ENCODE assay signal across 9 cellular contexts in the genomic region with DNA sequence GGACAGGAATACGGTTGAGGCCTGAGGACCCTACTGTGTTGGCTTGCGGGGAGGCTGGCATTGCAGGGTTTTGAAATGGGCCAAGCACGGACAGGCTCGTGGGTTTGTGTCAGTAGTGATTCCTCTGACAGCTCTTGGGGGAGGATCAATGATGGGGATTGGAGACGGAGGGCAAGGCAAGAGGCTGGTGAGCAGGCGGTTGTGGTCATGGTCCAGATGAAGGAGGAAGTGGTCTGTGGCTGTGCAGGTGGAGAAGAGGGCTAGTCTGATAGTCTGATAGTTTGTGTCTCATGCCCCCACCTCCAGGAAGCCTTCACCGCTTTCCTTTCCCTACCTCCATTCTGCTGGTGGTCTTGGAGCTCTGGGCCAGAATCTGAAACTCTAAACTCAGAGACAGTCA. TPM values are rescaled to one million over a fixed set of nuclear protein-coding genes. Genes with fewer than 3 reads are reported as not detected.
DNase-seq lines count a peak whose midpoint lies in the region; ATAC-seq and TF ChIP-seq lines count a peak whose summit lies in the region.
"Had no signal": no experiment of that assay in that cellular context is flagged by ENCODE, and none has a peak within 500 bp of the region (broad histone marks: within the 10 kb centered on the region; RNA-seq: fewer than 3 reads in every experiment).

No MANE protein-coding gene starts in this region.

- H3K4me1 ChIP-seq in right atrium auricular region (peaks cover 0 to 27% of the 10 kb centered on the region in 2 donors), left lung (peaks cover 20 to 57% of the 10 kb centered on the region in 2 donors), upper lobe of right lung (peaks cover 36% of the 10 kb centered on the region)

- ATAC-seq in Right ventricle myocardium inferior (no peak), left lung (no peak), upper lobe of right lung (no peak)

- H3K27ac Mint-ChIP-seq in activated CD4-positive, alpha-beta memory T cell treated with anti-CD3 and anti-CD28 coated beads for 36 hours: peak overlapping the region; percentile 50

- DNase-seq in right atrium auricular region (ENCODE audit: low spot score) (no peak), Right ventricle myocardium inferior (ENCODE audit: missing footprints) (no peak), left lung (no peak), upper lobe of right lung (no peak), midbrain (lab: John Stamatoyannopoulos, UW) (no peak), SHP77 treated with DMSO at 0.1 percent for 48 hours (lab: John Stamatoyannopoulos, UW) (no peak), NCI-H748 treated with DMSO at 0.1 percent for 48 hours (lab: John Stamatoyannopoulos, UW) (no peak)
- peak; percentile 42 for DNase-seq in activated CD4-positive, alpha-beta memory T cell treated with anti-CD3 and anti-CD28 coated beads for 36 hours

- POLR2A ChIA-PET in activated CD4-positive, alpha-beta memory T cell treated with anti-CD3 and anti-CD28 coated beads for 36 hours (lab: Charles Lee): interaction anchor here (2.2 kb wide), 1 partner anchor 9 kb away, joined by 10 read pairs; no protein-coding TSS in a partner anchor

- H3K27me3 ChIP-seq in right atrium auricular region: no peaks in the 10 kb centered on the region
- H3K27me3 ChIP-seq in left lung: no peaks in the 10 kb centered on the region
- no peaks in the 10 kb centered on the region for H3K27me3 ChIP-seq in upper lobe of right lung

- no peaks in the 10 kb centered on the region for H3K27me3 Mint-ChIP-seq in activated CD4-positive, alpha-beta memory T cell treated with anti-CD3 and anti-CD28 coated beads for 36 hours

- H3K36me3 ChIP-seq in right atrium auricular region (no peaks in the 10 kb centered on the region), left lung (no peaks in the 10 kb centered on the region), upper lobe of right lung (no peaks in the 10 kb centered on the region)

- H3K9me3 ChIP-seq in right atrium auricular region (no peaks in the 10 kb centered on the region), left lung (no peaks in the 10 kb centered on the region), upper lobe of right lung (no peaks in the 10 kb centered on the region)

- H3K4me1 Mint-ChIP-seq in activated CD4-positive, alpha-beta memory T cell treated with anti-CD3 and anti-CD28 coated beads for 36 hours (ENCODE audit: low read depth): peaks cover 40% of the 10 kb centered on the region

- H3K4me3 Mint-ChIP-seq in activated CD4-positive, alpha-beta memory T cell treated with anti-CD3 and anti-CD28 coated beads for 36 hours: no peak overlapping the region

- peak overlapping the region; percentile 100 for H3K27ac ChIP-seq in right atrium auricular region
- H3K27ac ChIP-seq in left lung: peak overlapping the region; percentile 81 to 95
- peak overlapping the region; percentile 98 for H3K27ac ChIP-seq in upper lobe of right lung
- H3K27ac ChIP-seq: HL-60 had no signal

- no peak for TF ChIP-seq CTCF in right atrium auricular region (IDR thresholded peaks at IDR 0.05)
- TF ChIP-seq CTCF in left lung (IDR thresholded peaks at IDR 0.05): no peak
- no peak for TF ChIP-seq CTCF in upper lobe of right lung (IDR thresholded peaks at IDR 0.05)

- H3K4me3 ChIP-seq in right atrium auricular region: no peak overlapping the region
- H3K4me3 ChIP-seq in left lung: no peak overlapping the region
- H3K4me3 ChIP-seq in upper lobe of right lung: no peak overlapping the region

- no peaks in the 10 kb centered on the region for H3K9me3 Mint-ChIP-seq in activated CD4-positive, alpha-beta memory T cell treated with anti-CD3 and anti-CD28 coated beads for 36 hours

- no peaks in the 10 kb centered on the region for H3K36me3 Mint-ChIP-seq in activated CD4-positive, alpha-beta memory T cell treated with anti-CD3 and anti-CD28 coated beads for 36 hours

- intact Hi-C loops in Right ventricle myocardium inferior (cut with DNase I): loop anchor here (5.0 kb wide), 1 partner anchor 33 kb away; no protein-coding TSS in a partner anchor
- intact Hi-C loops in activated CD4-positive, alpha-beta memory T cell treated with anti-CD3 and anti-CD28 coated beads for 36 hours (cut with micrococcal nuclease): loop anchor here (5.0 kb wide), 1 partner anchor 113 kb away; the partner anchor contains the start of gene CSNK1E
- intact Hi-C loops in left lung (cut with DNase I): no loop called here
- intact Hi-C loops in upper lobe of right lung (cut with DNase I): no loop called here

- CTCF ChIA-PET in activated CD4-positive, alpha-beta memory T cell treated with anti-CD3 and anti-CD28 coated beads for 36 hours (lab: Charles Lee): interaction anchor here (1.2 to 1.6 kb wide), 2 partner anchors 90 to 153 kb away, joined by 3 to 5 read pairs; no protein-coding TSS in a partner anchor

RNA-seq across cellular contexts. Expression of gene MAFF, which starts 3.0 kb away (rescaled TPM):
- total RNA-seq in right atrium auricular region (10 to 100 TPM; 24.8 to 43.5 TPM), Right ventricle myocardium inferior (4.7 TPM), left lung (10 to 100 TPM; 12.1 to 17.1 TPM), upper lobe of right lung (48.9 TPM)
- 10 to 100 TPM; 15.5 to 15.9 TPM for total RNA-seq in activated CD4-positive, alpha-beta memory T cell treated with anti-CD3 and anti-CD28 coated beads for 36 hours

RNA-seq across cellular contexts. Expression of gene PLA2G6, which starts 23.2 kb away (rescaled TPM):
- 10 to 100 TPM in 1 of 2 donors, 1 to 10 TPM in 1; 9.0 to 15.6 TPM for total RNA-seq in right atrium auricular region
- total RNA-seq in Right ventricle myocardium inferior: 11.4 TPM
- 10 to 100 TPM; 63.7 to 69.5 TPM for total RNA-seq in activated CD4-positive, alpha-beta memory T cell treated with anti-CD3 and anti-CD28 coated beads for 36 hours
- total RNA-seq in left lung: 10 to 100 TPM; 30.9 to 39.0 TPM
- 52.4 TPM for total RNA-seq in upper lobe of right lung

Comparison
In these comparisons a context has a peak if more than half of its experiments do, and no peak if none do; other contexts are left out.
1. intact Hi-C loops: an anchor here in Right ventricle myocardium inferior (5.0 kb wide) and activated CD4-positive, alpha-beta memory T cell treated with anti-CD3 and anti-CD28 coated beads for 36 hours (5.0 kb wide); none called in left lung and upper lobe of right lung.